32 cellular contexts compared by ENCODE assay signal in genomic region chr7:83020171-83020570, GRCh38.
"Had no signal": no experiment of that assay in that cellular context is flagged by ENCODE, and none has a peak within 500 bp of the region (broad histone marks: within the 10 kb centered on the region; RNA-seq: fewer than 3 reads in every experiment).

No MANE protein-coding gene starts in this region.

- H3K4me3 ChIP-seq: MG63 had no signal

- DNase-seq: Karpas-422, Kasumi-1, MG63, MM.1S, MV-4-11, NCI-H1048, NCI-H1092, NCI-H1092 treated with DMSO at 0.1 percent for 48 hours, NCI-H1105, NCI-H1105 treated with DMSO at 0.1 percent for 48 hours, NCI-H1417, NCI-H1417 treated with DMSO at 0.1 percent for 48 hours, NCI-H1436, NCI-H1436 treated with DMSO at 0.1 percent for 48 hours, NCI-H146, NCI-H1694, NCI-H1694 treated with DMSO at 0.1 percent for 48 hours, NCI-H187, NCI-H187 treated with DMSO at 0.1 percent for 48 hours, NCI-H1930, NCI-H2029, NCI-H2029 treated with DMSO at 0.1 percent for 48 hours, NCI-H2081, NCI-H2081 treated with DMSO at 0.1 percent for 48 hours, NCI-H2107, NCI-H2171, NCI-H2171 treated with DMSO at 0.1 percent for 48 hours, NCI-H226, NCI-H345, NCI-H446 treated with DMSO at 0.1 percent for 48 hours, NCI-H510A, NCI-H510A treated with DMSO at 0.1 percent for 48 hours had no signal
